8 cellular contexts compared by ENCODE assay signal in genomic region chr20:62808211-62808865, GRCh38. TPM values are rescaled to one million over a fixed set of nuclear protein-coding genes. Genes with fewer than 3 reads are reported as not detected.
DNase-seq lines count a peak whose midpoint lies in the region; ATAC-seq and TF ChIP-seq lines count a peak whose summit lies in the region.

No MANE protein-coding gene starts in this region.

- peak overlapping the region; percentile 72 for H3K27ac Mint-ChIP-seq in activated CD4-positive, alpha-beta T cell treated with anti-CD3 and anti-CD28 coated beads, Interleukin-2, amount 10 ng/mL, durations not matched to agents 24 days and 14 days

- H3K4me3 Mint-ChIP-seq in activated CD4-positive, alpha-beta T cell treated with anti-CD3 and anti-CD28 coated beads, Interleukin-2, amount 10 ng/mL, durations not matched to agents 24 days and 14 days, result peak overlapping the region; percentile 45

- no peak overlapping the region for H3K4me3 ChIP-seq in lung

- 45 to 47% methylated on average over 21 of the region's 21 CpGs for WGBS in lung, 2 donors

- no peaks in the 10 kb centered on the region for H3K27me3 Mint-ChIP-seq in activated CD4-positive, alpha-beta T cell treated with anti-CD3 and anti-CD28 coated beads, Interleukin-2, amount 10 ng/mL, durations not matched to agents 24 days and 14 days

- H3K4me1 Mint-ChIP-seq in activated CD4-positive, alpha-beta T cell treated with anti-CD3 and anti-CD28 coated beads, Interleukin-2, amount 10 ng/mL, durations not matched to agents 24 days and 14 days, result peaks cover 20% of the 10 kb centered on the region

- H3K4me1 ChIP-seq in lung (ENCODE audit: control insufficient read depth in 2 of 2, insufficient read depth in 2 of 2, low read length in 2 of 2), result peaks cover 0 to 18% of the 10 kb centered on the region in 2 donors

- peak; percentile 76 for TF ChIP-seq CTCF in lung (IDR thresholded peaks at IDR 0.05; ENCODE audit: control extremely low read depth, extremely low read depth)

- no peaks in the 10 kb centered on the region for H3K27me3 ChIP-seq in lung (ENCODE audit: control insufficient read depth, insufficient read depth)

- DNase-seq in NCI-H1436 (lab: John Stamatoyannopoulos, UW) (peak; percentile 51), NCI-H1436 treated with DMSO at 0.1 percent for 48 hours (lab: John Stamatoyannopoulos, UW) (no peak), NCI-H2171 (lab: John Stamatoyannopoulos, UW) (peak; percentile 27), lung (ENCODE audit: low spot score) (peak; percentile 63)
- peak; percentile 93 for DNase-seq in activated CD4-positive, alpha-beta T cell treated with anti-CD3 and anti-CD28 coated beads, Interleukin-2, amount 10 ng/mL, durations not matched to agents 24 days and 14 days
- DNase-seq in stimulated activated CD8-positive, alpha-beta memory T cell treated with anti-CD3 and anti-CD28 coated beads, Interleukin-4, amount 100 ng/mL, for 1 hour (ENCODE audit: low read depth in 2 of 2, low spot score in 1 of 2), result peak; percentile 41 to 52

- H3K9me3 ChIP-seq in lung (ENCODE audit: control insufficient read depth in 2 of 2, insufficient read depth in 1 of 2, low read length in 1 of 2), result peaks cover 0 to 4% of the 10 kb centered on the region in 2 donors

- H3K36me3 Mint-ChIP-seq in activated CD4-positive, alpha-beta T cell treated with anti-CD3 and anti-CD28 coated beads, Interleukin-2, amount 10 ng/mL, durations not matched to agents 24 days and 14 days (ENCODE audit: low read depth), result peaks cover 42% of the 10 kb centered on the region

- intact Hi-C loops in activated CD4-positive, alpha-beta T cell treated with anti-CD3 and anti-CD28 coated beads, Interleukin-2, amount 10 ng/mL, durations not matched to agents 24 days and 14 days (cut with micrococcal nuclease), result loop anchor here (5.0 kb wide), 2 partner anchors 54 to 306 kb away; partner anchors contain the start of gene TCFL5

- H3K36me3 ChIP-seq in lung (ENCODE audit: control insufficient read depth in 2 of 2, insufficient read depth in 2 of 2, low read length in 2 of 2), result peaks cover 5 to 51% of the 10 kb centered on the region in 2 donors

- H3K9me3 Mint-ChIP-seq in activated CD4-positive, alpha-beta T cell treated with anti-CD3 and anti-CD28 coated beads, Interleukin-2, amount 10 ng/mL, durations not matched to agents 24 days and 14 days, result no peaks in the 10 kb centered on the region

- ATAC-seq in lung (ENCODE audit: insufficient read depth, low FRiP score) (peak; percentile 32), HG03039 (IDR thresholded peaks at IDR 0.05; ENCODE audit: unreplicated experiment) (no peak)

- H3K27ac ChIP-seq in cingulate gyrus (ENCODE audit: low read depth, low read length) (peak overlapping the region; percentile 19), lung (ENCODE audit: low read depth in 1 of 2, low read length in 1 of 2) (no peak overlapping the region)

RNA-seq across cellular contexts. Expression of gene OGFR, which starts 3.7 kb away (rescaled TPM):
- total RNA-seq in activated CD4-positive, alpha-beta T cell treated with anti-CD3 and anti-CD28 coated beads, Interleukin-2, amount 10 ng/mL, durations not matched to agents 24 days and 14 days, result 49.1 and 54.6 TPM in 2 replicates
- 10 to 100 TPM; 38.0 to 60.6 TPM for total RNA-seq in lung
- polyA plus RNA-seq in lung, result 10 to 100 TPM; 67.2 to 73.1 TPM

RNA-seq across cellular contexts. Expression of gene COL9A3, which starts 8.5 kb away (rescaled TPM):
- total RNA-seq in activated CD4-positive, alpha-beta T cell treated with anti-CD3 and anti-CD28 coated beads, Interleukin-2, amount 10 ng/mL, durations not matched to agents 24 days and 14 days, result 0.47 TPM in 1 of 2 replicates, not detected in the other
- 10 to 100 TPM in 1 of 2 donors, under 1 TPM in 1; 0.55 to 26.1 TPM for total RNA-seq in lung
- polyA plus RNA-seq in lung, result 1 to 10 TPM; 3.7 to 4.2 TPM

RNA-seq across cellular contexts. Expression of gene MRGBP, which starts 12.1 kb away (rescaled TPM):
- 19.4 and 19.6 TPM in 2 replicates for total RNA-seq in activated CD4-positive, alpha-beta T cell treated with anti-CD3 and anti-CD28 coated beads, Interleukin-2, amount 10 ng/mL, durations not matched to agents 24 days and 14 days
- 10 to 100 TPM in 1 of 2 donors, 1 to 10 TPM in 1; 7.5 to 12.5 TPM for total RNA-seq in lung
- polyA plus RNA-seq in lung, result 10 to 100 TPM in 1 of 2 donors, 1 to 10 TPM in 1; 7.4 to 10.3 TPM

RNA-seq across cellular contexts. Expression of gene TCFL5, which starts 53.3 kb away (rescaled TPM):
- total RNA-seq in activated CD4-positive, alpha-beta T cell treated with anti-CD3 and anti-CD28 coated beads, Interleukin-2, amount 10 ng/mL, durations not matched to agents 24 days and 14 days, result 5.8 and 6.2 TPM in 2 replicates
- 1 to 10 TPM; 8.2 to 8.6 TPM for total RNA-seq in lung
- polyA plus RNA-seq in lung, result 1 to 10 TPM; 3.8 to 3.9 TPM
